Comparison of ENCODE assay signal across 12 cellular contexts in the genomic region with DNA sequence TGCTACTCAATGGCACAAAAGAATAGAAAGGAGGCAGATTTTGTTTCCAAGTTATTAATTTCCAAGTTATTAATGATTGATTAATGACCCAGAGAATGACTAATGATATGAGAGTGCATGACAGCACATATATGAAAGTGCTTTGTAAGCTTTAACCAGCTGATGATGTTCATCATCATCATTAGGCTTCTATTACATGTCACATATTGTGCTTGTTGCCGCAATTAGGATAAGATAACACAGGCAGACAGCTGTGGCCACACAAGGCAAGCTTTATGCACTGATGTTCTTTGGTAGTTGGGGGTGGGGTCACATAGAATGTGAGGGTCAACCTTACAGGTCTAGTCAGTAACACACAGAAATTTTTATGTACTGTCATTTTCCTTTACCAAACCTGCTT.
"Had no signal": no experiment of that assay in that cellular context is flagged by ENCODE, and none has a peak within 500 bp of the region (broad histone marks: within the 10 kb centered on the region; RNA-seq: fewer than 3 reads in every experiment).

No MANE protein-coding gene starts in this region.

- ATAC-seq: activated CD8-positive, alpha-beta T cell treated with anti-CD3 and anti-CD28 coated beads, Interleukin-2, amount 10 ng/mL, durations not matched to agents 7 days and 5 days; activated naive CD8-positive, alpha-beta T cell treated with anti-CD3 and anti-CD28 coated beads, Interleukin-2, amount 50 U/mL, for 24 hours had no signal

- DNase-seq: activated CD8-positive, alpha-beta T cell treated with anti-CD3 and anti-CD28 coated beads, Interleukin-2, amount 10 ng/mL, durations not matched to agents 7 days and 5 days; activated naive CD4-positive, alpha-beta T cell treated with Interleukin-2 at 50 U/mL for 16 hours; activated naive CD8-positive, alpha-beta T cell treated with anti-CD3 and anti-CD28 coated beads, Interleukin-2, amount 50 U/mL, for 24 hours; effector memory CD4-positive, alpha-beta T cell; erythroblast; head of caudate nucleus; kidney; T-helper 9 cell; thyroid gland; uterus had no signal

- H3K27ac ChIP-seq: parathyroid adenoma, skin epidermis, thyroid gland, uterus had no signal
